In genomic region chr2:121239471-121239870, GRCh38 we compare ENCODE assay signal across 30 cellular contexts. TPM values are rescaled to one million over a fixed set of nuclear protein-coding genes. Genes with fewer than 3 reads are reported as not detected.
"Had no signal": no experiment of that assay in that cellular context is flagged by ENCODE, and none has a peak within 500 bp of the region (broad histone marks: within the 10 kb centered on the region; RNA-seq: fewer than 3 reads in every experiment).

No MANE protein-coding gene starts in this region.

- H3K4me2 ChIP-seq: KMS-11, PC-9 had no signal

- H3K4me3 ChIP-seq: PC-9 had no signal

- ATAC-seq: activated T-cell treated with anti-CD3 and anti-CD28 coated beads, Interleukin-2, amount 50 U/mL, for 4 hours had no signal

- H3K9ac ChIP-seq: KMS-11 had no signal

- H3K27ac ChIP-seq: brain microvascular endothelial cell, KMS-11, PC-9, RWPE1 had no signal

- DNase-seq: activated CD4-positive, alpha-beta T cell treated with anti-CD3 and anti-CD28 coated beads, Interleukin-2, amount 10 ng/mL, durations not matched to agents 24 days and 14 days; activated CD4-positive, alpha-beta T cell treated with anti-CD3 and anti-CD28 coated beads, Interleukin-2, amount 50 U/mL, for 4 hours; activated CD8-positive, alpha-beta memory T cell treated with anti-CD3 and anti-CD28 coated beads, Interleukin-2, amount 50 U/mL, for 4 hours; activated naive CD4-positive, alpha-beta T cell; activated naive CD4-positive, alpha-beta T cell treated with anti-CD3 and anti-CD28 coated beads, Interleukin-2, amount 50 U/mL, for 16 hours; activated naive CD8-positive, alpha-beta T cell treated with anti-CD3 and anti-CD28 coated beads for 36 hours; activated T-cell treated with anti-CD3 and anti-CD28 coated beads for 4 hours; activated T-cell treated with anti-CD3 and anti-CD28 coated beads, Interleukin-2, amount 50 U/mL, for 4 hours; amniotic stem cell; brain microvascular endothelial cell; MM.1S; MV-4-11; NCI-H1092; NCI-H1417; NCI-H146; NCI-H187; NCI-H2029 treated with DMSO at 0.1 percent for 48 hours; NCI-H2107; NCI-H2171; NCI-H510A; NCI-H526; NCI-H748 treated with DMSO at 0.1 percent for 48 hours; NK-92 treated with Interleukin-12 subunit alpha and Interleukin-12 subunit beta, amount 100 ng/mL, for 24 hours; PC-9; Right ventricle myocardium superior had no signal

- H2AFZ ChIP-seq: PC-9 had no signal

- H3K36me3 ChIP-seq: brain microvascular endothelial cell had no signal

- FAIRE-seq: RCC 7860, TTC549 had no signal

RNA-seq across cellular contexts. Expression of gene TFCP2L1, which starts 45.5 kb away (rescaled TPM):
- total RNA-seq: activated CD4-positive, alpha-beta T cell treated with anti-CD3 and anti-CD28 coated beads, Interleukin-2, amount 10 ng/mL, durations not matched to agents 24 days and 14 days; activated T-helper 1 cell treated with anti-CD3 and anti-CD28 coated beads, Interleukin-12 subunit alpha, Interleukin-12 subunit beta, Interleukin-2, Interleukin-4 antibody, amounts not matched to agents 30 ng/mL and 10 ng/mL and 1 ng/mL, durations not matched to agents 14 hours and 24 hours and 36 hours had no signal
